In genomic region chr13:50098693-50099092, GRCh38 we compare ENCODE assay signal across 9 cellular contexts.
"Had no signal": no experiment of that assay in that cellular context is flagged by ENCODE, and none has a peak within 500 bp of the region (broad histone marks: within the 10 kb centered on the region; RNA-seq: fewer than 3 reads in every experiment).

No MANE protein-coding gene starts in this region.

- H3K4me3 Mint-ChIP-seq: activated CD4-positive, alpha-beta T cell treated with anti-CD3 and anti-CD28 coated beads, Interleukin-2, amount 10 ng/mL, durations not matched to agents 7 days and 5 days; stimulated activated naive CD8-positive, alpha-beta T cell treated with anti-CD3 and anti-CD28 coated beads, Interleukin-15, amount 100 ng/mL, for 72 hours had no signal

- ATAC-seq: stimulated activated naive CD8-positive, alpha-beta T cell treated with anti-CD3 and anti-CD28 coated beads, Interleukin-15, amount 100 ng/mL, for 72 hours had no signal

- H3K4me3 ChIP-seq: thoracic aorta had no signal

- DNase-seq: activated CD4-positive, alpha-beta T cell treated with anti-CD3 and anti-CD28 coated beads, Interleukin-2, amount 10 ng/mL, durations not matched to agents 7 days and 5 days; activated effector memory CD4-positive, alpha-beta T cell treated with anti-CD3 and anti-CD28 coated beads, Interleukin-2, amount 50 U/mL, for 16 hours; erythroblast; hippocampal formation; stimulated activated CD4-positive, alpha-beta T cell treated with anti-CD3 and anti-CD28 coated beads, Interleukin-4, amount 100 ng/mL, for 1 hour; stimulated activated CD8-positive, alpha-beta memory T cell treated with anti-CD3 and anti-CD28 coated beads, Interleukin-4, amount 100 ng/mL, for 48 hours; stimulated activated naive CD8-positive, alpha-beta T cell treated with anti-CD3 and anti-CD28 coated beads, Interleukin-15, amount 100 ng/mL, for 72 hours; T-helper 9 cell had no signal

- H3K27me3 Mint-ChIP-seq: activated CD4-positive, alpha-beta T cell treated with anti-CD3 and anti-CD28 coated beads, Interleukin-2, amount 10 ng/mL, durations not matched to agents 7 days and 5 days; stimulated activated naive CD8-positive, alpha-beta T cell treated with anti-CD3 and anti-CD28 coated beads, Interleukin-15, amount 100 ng/mL, for 72 hours had no signal

- H3K27ac ChIP-seq: thoracic aorta had no signal

- H3K36me3 ChIP-seq: thoracic aorta had no signal
